ENCODE assay signal across 16 cellular contexts in the genomic region with DNA sequence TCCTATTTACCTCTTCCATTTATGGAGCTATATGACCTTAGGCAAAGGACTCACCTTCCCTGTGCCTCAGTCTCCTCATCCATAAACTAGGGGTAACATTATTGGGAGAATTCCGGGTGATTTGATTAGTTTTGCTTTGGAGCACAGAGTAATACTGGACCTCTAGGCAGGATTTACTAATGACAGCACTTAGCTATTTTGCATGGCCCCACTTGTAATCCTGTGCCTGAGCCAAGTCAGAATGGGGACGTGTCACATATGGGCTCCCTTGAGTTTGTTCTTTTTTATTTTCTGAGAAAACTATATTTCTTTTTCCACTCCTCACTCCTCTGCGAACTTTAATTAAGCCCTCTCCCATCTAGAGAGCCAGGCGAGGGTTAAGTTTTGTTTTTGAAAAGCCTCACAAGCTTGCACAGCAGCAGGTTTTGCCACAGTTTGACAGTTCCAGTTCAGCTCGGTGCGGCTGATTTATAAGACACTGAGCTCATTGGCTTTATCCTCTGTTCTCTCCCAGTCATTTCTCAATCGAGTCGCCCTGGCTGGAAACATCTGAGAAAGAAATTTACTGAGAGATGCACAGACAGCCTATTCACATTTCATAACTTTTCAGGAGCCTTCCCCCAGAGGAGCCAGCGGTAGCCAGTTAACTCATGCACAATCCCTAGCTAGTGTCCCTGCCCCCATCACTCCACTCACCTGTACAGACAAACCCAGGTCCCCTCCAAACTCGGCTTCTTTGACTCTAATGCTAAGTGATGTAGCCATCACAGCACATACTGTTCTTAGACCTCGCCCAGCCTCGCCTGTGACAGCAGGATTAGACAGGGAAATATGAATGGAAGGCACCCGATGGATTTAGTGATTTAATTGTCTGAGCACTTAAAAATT.
DNase-seq lines count a peak whose midpoint lies in the region; ATAC-seq, FAIRE-seq and TF ChIP-seq lines count a peak whose summit lies in the region.
"Had no signal": no experiment of that assay in that cellular context is flagged by ENCODE, and none has a peak within 500 bp of the region (broad histone marks: within the 10 kb centered on the region; RNA-seq: fewer than 3 reads in every experiment).

No MANE protein-coding gene starts in this region.

- CTCF ChIA-PET in A673 (lab: Charles Lee) = no interaction called here

- no peak for TF ChIP-seq POLR2A in body of pancreas (IDR thresholded peaks at IDR 0.05)

- H3K9me3 ChIP-seq in A673 (ENCODE audit: low read depth, low read length, poor library complexity, severe bottlenecking) (no peaks in the 10 kb centered on the region), body of pancreas (no peaks in the 10 kb centered on the region)

- peak; percentile 48 for ATAC-seq in body of pancreas
- ATAC-seq in GM18498 (IDR thresholded peaks at IDR 0.05; ENCODE audit: unreplicated experiment) = no peak
- no peak for ATAC-seq in GM19351 (IDR thresholded peaks at IDR 0.05; ENCODE audit: unreplicated experiment)

- peaks cover 2% of the 10 kb centered on the region for H3K27me3 ChIP-seq in A673 (replicated peaks; ENCODE audit: insufficient read depth, low read depth, low read length, poor library complexity)
- H3K27me3 ChIP-seq in body of pancreas = no peaks in the 10 kb centered on the region

- intact Hi-C loops in A673 (cut with micrococcal nuclease; ENCODE audit: unreplicated experiment) = no loop called here
- intact Hi-C loops in body of pancreas (cut with DNase I) = no loop called here

- 36 to 47% methylated on average over 13 of the region's 13 CpGs for WGBS in body of pancreas, 2 donors

- POLR2A ChIA-PET in A673 (lab: Charles Lee; ENCODE audit: low non-redundant PET) = no interaction called here

- FAIRE-seq in HTR-8/SVneo (lab: Jason Lieb, UNC) = no peak
- FAIRE-seq: GM12891, islet of Langerhans, urothelium cell line had no signal

- BruUV-seq in A673 (replicated peaks; lab: Mats Ljungman, UMichigan) = no TSS peak

- no peaks in the 10 kb centered on the region for H3K36me3 ChIP-seq in A673 (ENCODE audit: insufficient read depth, low read length, poor library complexity, severe bottlenecking)
- H3K36me3 ChIP-seq in body of pancreas (replicated peaks in 1 of 2; ENCODE audit: insufficient read depth in 1 of 2, low read depth in 2 of 2) = no peaks in the 10 kb centered on the region

- H3K4me3 ChIP-seq in A673 (ENCODE audit: low read depth, low read length, poor library complexity, severe bottlenecking) (no peak overlapping the region), body of pancreas (no peak overlapping the region)

- H3K27ac ChIP-seq in A673 (ENCODE audit: low read depth, low read length, poor library complexity, severe bottlenecking) (no peak overlapping the region), body of pancreas (no peak overlapping the region)

- DNase-seq in A673 (ENCODE audit: low spot score) (peak; percentile 21), body of pancreas (peak in 3 of 4 donors; percentile 18 to 28 (median 21)), left kidney (ENCODE audit: low read depth, low spot score) (peak; percentile 86), renal cortical epithelial cell (ENCODE audit: low read depth) (peak; percentile 7), HTR-8/SVneo (ENCODE audit: insufficient read length, low spot score) (no peak), A172 (ENCODE audit: low spot score) (no peak)
- DNase-seq: activated CD4-positive, alpha-beta T cell treated with anti-CD3 and anti-CD28 coated beads, Interleukin-2, amount 50 U/mL, for 4 hours; activated effector memory CD4-positive, alpha-beta T cell treated with anti-CD3 and anti-CD28 coated beads, Interleukin-2, amount 50 U/mL, for 16 hours; IMR-90; NCI-H1436; T-helper 1 cell had no signal

- H3K4me1 ChIP-seq in A673 (ENCODE audit: insufficient read depth, low read length, poor library complexity, severe bottlenecking) = peaks cover 3% of the 10 kb centered on the region
- H3K4me1 ChIP-seq in body of pancreas = no peaks in the 10 kb centered on the region

- TF ChIP-seq CTCF in A673 (conservative IDR thresholded peaks at IDR 0.05; ENCODE audit: low read depth, low read length) (no peak), body of pancreas (IDR thresholded peaks at IDR 0.05) (no peak)

Comparison
In these comparisons a context has a peak if more than half of its experiments do, and no peak if none do; other contexts are left out.
1. DNase-seq: peak in A673 (single experiment), body of pancreas (3 of 4), left kidney (single experiment) and renal cortical epithelial cell (single experiment); none in HTR-8/SVneo (single experiment) and A172 (single experiment).